ENCODE assay signal across 2 cellular contexts in the genomic region with DNA sequence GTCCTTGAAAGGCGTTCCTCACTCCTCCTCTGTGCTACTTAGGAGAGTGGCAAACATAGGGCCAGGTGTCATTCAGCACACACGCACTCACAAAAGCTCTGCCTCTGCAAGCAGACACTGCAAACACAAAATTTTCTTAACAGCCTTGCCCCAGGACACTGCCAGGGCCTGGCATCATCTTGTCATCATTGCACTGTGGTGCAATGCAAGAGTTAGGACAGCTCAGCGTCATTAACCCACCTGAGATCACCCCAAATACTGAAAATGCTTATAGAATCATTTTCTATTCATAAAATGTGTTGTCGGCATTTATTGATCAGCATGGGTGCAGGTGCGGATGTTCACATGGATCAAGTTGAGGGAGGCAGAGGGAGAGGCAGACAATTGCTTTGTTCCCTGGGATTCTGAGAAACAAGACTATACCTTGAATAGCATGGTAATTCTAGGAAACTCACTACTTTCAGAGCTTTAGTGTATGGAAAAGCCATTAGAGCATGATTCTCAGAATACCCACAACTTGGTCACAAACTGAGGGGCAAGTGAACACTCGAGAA.
TF ChIP-seq lines count a peak whose summit lies in the region.

No MANE protein-coding gene starts in this region.

TF ChIP-seq in IMR-90, 13 proteins besides CTCF, POLR2A, EP300 and RAD21:
- TF ChIP-seq NFE2L2 (IDR thresholded peaks at IDR 0.05; ENCODE audit: low read depth, low read length) (no peak), MAFK (IDR thresholded peaks at IDR 0.05; ENCODE audit: low read depth, low read length) (peak; percentile 76)

TF ChIP-seq in HepG2, 621 proteins besides CTCF, POLR2A, EP300 and RAD21:
- TF ChIP-seq KDM4B (CRISPR knock-in tag; IDR thresholded peaks at IDR 0.05) = no peak
- no peak for TF ChIP-seq HDAC1 (CRISPR knock-in tag; IDR thresholded peaks at IDR 0.05)
- no peak for TF ChIP-seq TRIM24 (CRISPR knock-in tag; IDR thresholded peaks at IDR 0.05)
- TF ChIP-seq MAFF (IDR thresholded peaks at IDR 0.05; ENCODE audit: low read depth, low read length) = peak; percentile 81
- TF ChIP-seq ZNF331 (CRISPR knock-in tag; IDR thresholded peaks at IDR 0.05) = no peak
- no peak for TF ChIP-seq RXRA (CRISPR knock-in tag; IDR thresholded peaks at IDR 0.05)
- TF ChIP-seq, protein P1, sequence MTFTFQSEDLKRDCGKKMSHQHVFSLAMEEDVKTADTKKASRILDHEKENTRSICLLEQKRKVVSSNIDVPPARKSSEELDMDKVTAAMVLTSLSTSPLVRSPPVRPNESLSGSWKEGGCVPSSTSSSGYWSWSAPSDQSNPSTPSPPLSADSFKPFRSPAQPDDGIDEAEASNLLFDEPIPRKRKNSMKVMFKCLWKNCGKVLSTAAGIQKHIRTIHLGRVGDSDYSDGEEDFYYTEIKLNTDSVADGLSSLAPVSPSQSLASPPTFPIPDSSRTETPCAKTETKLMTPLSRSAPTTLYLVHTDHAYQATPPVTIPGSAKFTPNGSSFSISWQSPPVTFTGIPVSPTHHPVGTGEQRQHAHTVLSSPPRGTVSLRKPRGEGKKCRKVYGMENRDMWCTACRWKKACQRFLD (CRISPR knock-in tag; IDR thresholded peaks at IDR 0.05; ENCODE audit: borderline replicate concordance) = no peak
- TF ChIP-seq ZNF788 (CRISPR knock-in tag; IDR thresholded peaks at IDR 0.05; ENCODE audit: borderline replicate concordance) = no peak
- TF ChIP-seq, protein P2, sequence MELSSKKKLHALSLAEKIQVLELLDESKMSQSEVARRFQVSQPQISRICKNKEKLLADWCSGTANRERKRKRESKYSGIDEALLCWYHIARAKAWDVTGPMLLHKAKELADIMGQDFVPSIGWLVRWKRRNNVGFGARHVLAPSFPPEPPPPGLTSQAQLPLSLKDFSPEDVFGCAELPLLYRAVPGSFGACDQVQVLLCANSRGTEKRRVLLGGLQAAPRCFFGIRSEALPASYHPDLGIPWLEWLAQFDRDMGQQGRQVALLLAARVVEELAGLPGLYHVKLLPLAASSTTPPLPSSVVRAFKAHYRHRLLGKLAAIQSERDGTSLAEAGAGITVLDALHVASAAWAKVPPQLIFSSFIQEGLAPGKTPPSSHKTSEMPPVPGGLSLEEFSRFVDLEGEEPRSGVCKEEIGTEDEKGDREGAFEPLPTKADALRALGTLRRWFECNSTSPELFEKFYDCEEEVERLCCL (CRISPR knock-in tag; IDR thresholded peaks at IDR 0.05; ENCODE audit: borderline replicate concordance) = no peak
- no peak for TF ChIP-seq SIN3B (IDR thresholded peaks at IDR 0.05; ENCODE audit: low read length)
- TF ChIP-seq ZNF136 (CRISPR knock-in tag; IDR thresholded peaks at IDR 0.05; ENCODE audit: low read depth) = no peak
- peak; percentile 77 to 85 for TF ChIP-seq MAFK (conservative IDR thresholded peaks at IDR 0.05 in 1 of 2, IDR thresholded peaks at IDR 0.05 in 1 of 2; ENCODE audit: low read length in 2 of 2)
- TF ChIP-seq SYNCRIP (IDR thresholded peaks at IDR 0.05; ENCODE audit: insufficient read depth, low read depth, low read length) = no peak
- TF ChIP-seq, protein P3, sequence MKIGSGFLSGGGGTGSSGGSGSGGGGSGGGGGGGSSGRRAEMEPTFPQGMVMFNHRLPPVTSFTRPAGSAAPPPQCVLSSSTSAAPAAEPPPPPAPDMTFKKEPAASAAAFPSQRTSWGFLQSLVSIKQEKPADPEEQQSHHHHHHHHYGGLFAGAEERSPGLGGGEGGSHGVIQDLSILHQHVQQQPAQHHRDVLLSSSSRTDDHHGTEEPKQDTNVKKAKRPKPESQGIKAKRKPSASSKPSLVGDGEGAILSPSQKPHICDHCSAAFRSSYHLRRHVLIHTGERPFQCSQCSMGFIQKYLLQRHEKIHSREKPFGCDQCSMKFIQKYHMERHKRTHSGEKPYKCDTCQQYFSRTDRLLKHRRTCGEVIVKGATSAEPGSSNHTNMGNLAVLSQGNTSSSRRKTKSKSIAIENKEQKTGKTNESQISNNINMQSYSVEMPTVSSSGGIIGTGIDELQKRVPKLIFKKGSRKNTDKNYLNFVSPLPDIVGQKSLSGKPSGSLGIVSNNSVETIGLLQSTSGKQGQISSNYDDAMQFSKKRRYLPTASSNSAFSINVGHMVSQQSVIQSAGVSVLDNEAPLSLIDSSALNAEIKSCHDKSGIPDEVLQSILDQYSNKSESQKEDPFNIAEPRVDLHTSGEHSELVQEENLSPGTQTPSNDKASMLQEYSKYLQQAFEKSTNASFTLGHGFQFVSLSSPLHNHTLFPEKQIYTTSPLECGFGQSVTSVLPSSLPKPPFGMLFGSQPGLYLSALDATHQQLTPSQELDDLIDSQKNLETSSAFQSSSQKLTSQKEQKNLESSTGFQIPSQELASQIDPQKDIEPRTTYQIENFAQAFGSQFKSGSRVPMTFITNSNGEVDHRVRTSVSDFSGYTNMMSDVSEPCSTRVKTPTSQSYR (CRISPR knock-in tag; IDR thresholded peaks at IDR 0.05; ENCODE audit: borderline replicate concordance) = no peak
